Comparison of ENCODE assay signal across 19 cellular contexts in genomic region chr20:40757087-40757486, GRCh38.
A peak's percentile ranks its signal among the peaks of the same experiment; 100 is the strongest.
DNase-seq lines count a peak whose midpoint lies in the region; ATAC-seq and TF ChIP-seq lines count a peak whose summit lies in the region.
"Had no signal": no experiment of that assay in that cellular context is flagged by ENCODE, and none has a peak within 500 bp of the region (broad histone marks: within the 10 kb centered on the region; RNA-seq: fewer than 3 reads in every experiment).

No MANE protein-coding gene starts in this region.

- no peaks in the 10 kb centered on the region for H3K27me3 Mint-ChIP-seq in activated CD4-positive, alpha-beta T cell treated with anti-CD3 and anti-CD28 coated beads, Interleukin-2, amount 10 ng/mL, durations not matched to agents 24 days and 14 days
- H3K27me3 Mint-ChIP-seq in activated naive CD8-positive, alpha-beta T cell treated with anti-CD3 and anti-CD28 coated beads, Interleukin-2, amount 50 U/mL, for 24 hours: no peaks in the 10 kb centered on the region

- TF ChIP-seq CTCF in RWPE1 (conservative IDR thresholded peaks at IDR 0.05; ENCODE audit: low read depth): no peak

- peak overlapping the region; percentile 8 for H3K27ac Mint-ChIP-seq in activated CD4-positive, alpha-beta T cell treated with anti-CD3 and anti-CD28 coated beads, Interleukin-2, amount 10 ng/mL, durations not matched to agents 24 days and 14 days
- peak overlapping the region; percentile 71 for H3K27ac Mint-ChIP-seq in activated naive CD8-positive, alpha-beta T cell treated with anti-CD3 and anti-CD28 coated beads, Interleukin-2, amount 50 U/mL, for 24 hours
- H3K27ac Mint-ChIP-seq: H9 had no signal

- H3K4me1 Mint-ChIP-seq in activated CD4-positive, alpha-beta T cell treated with anti-CD3 and anti-CD28 coated beads, Interleukin-2, amount 10 ng/mL, durations not matched to agents 24 days and 14 days: peaks cover 25% of the 10 kb centered on the region
- peaks cover 23% of the 10 kb centered on the region for H3K4me1 Mint-ChIP-seq in activated naive CD8-positive, alpha-beta T cell treated with anti-CD3 and anti-CD28 coated beads, Interleukin-2, amount 50 U/mL, for 24 hours

- DNase-seq in activated CD4-positive, alpha-beta T cell treated with anti-CD3 and anti-CD28 coated beads, Interleukin-2, amount 10 ng/mL, durations not matched to agents 24 days and 14 days: peak; percentile 62
- DNase-seq in activated CD4-positive, alpha-beta T cell treated with anti-CD3 and anti-CD28 coated beads, Interleukin-2, amount 50 U/mL, for 48 hours: no peak
- DNase-seq in HT1080 (ENCODE audit: low read depth) (peak; percentile 79), kidney tubule cell (ENCODE audit: low spot score) (peak; percentile 12), GM19238 (ENCODE audit: insufficient read length, low spot score) (no peak), RWPE1 (ENCODE audit: low spot score) (no peak)
- DNase-seq in activated naive CD8-positive, alpha-beta T cell treated with anti-CD3 and anti-CD28 coated beads, Interleukin-2, amount 50 U/mL, for 24 hours: no peak
- DNase-seq: activated CD8-positive, alpha-beta memory T cell treated with anti-CD3 and anti-CD28 coated beads, Interleukin-2, amount 50 U/mL, for 48 hours; dorsolateral prefrontal cortex; H9; left ventricle myocardium inferior; NCI-H1105; psoas muscle had no signal

- intact Hi-C loops in activated CD4-positive, alpha-beta T cell treated with anti-CD3 and anti-CD28 coated beads, Interleukin-2, amount 10 ng/mL, durations not matched to agents 24 days and 14 days (cut with micrococcal nuclease): no loop called here

- H3K9me3 Mint-ChIP-seq in activated CD4-positive, alpha-beta T cell treated with anti-CD3 and anti-CD28 coated beads, Interleukin-2, amount 10 ng/mL, durations not matched to agents 24 days and 14 days: no peaks in the 10 kb centered on the region
- H3K9me3 Mint-ChIP-seq in activated naive CD8-positive, alpha-beta T cell treated with anti-CD3 and anti-CD28 coated beads, Interleukin-2, amount 50 U/mL, for 24 hours: no peaks in the 10 kb centered on the region
- H3K9me3 Mint-ChIP-seq: H9 had no signal

- POLR2A ChIA-PET in RWPE1 (lab: Yijun Ruan, JAX; ENCODE audit: low non-redundant PET): no interaction called here

- peaks cover 2% of the 10 kb centered on the region for H3K36me3 Mint-ChIP-seq in activated CD4-positive, alpha-beta T cell treated with anti-CD3 and anti-CD28 coated beads, Interleukin-2, amount 10 ng/mL, durations not matched to agents 24 days and 14 days (ENCODE audit: low read depth)
- no peaks in the 10 kb centered on the region for H3K36me3 Mint-ChIP-seq in activated naive CD8-positive, alpha-beta T cell treated with anti-CD3 and anti-CD28 coated beads, Interleukin-2, amount 50 U/mL, for 24 hours (ENCODE audit: low read depth)

- peak; percentile 60 for ATAC-seq in activated naive CD8-positive, alpha-beta T cell treated with anti-CD3 and anti-CD28 coated beads, Interleukin-2, amount 50 U/mL, for 24 hours
- no peak for ATAC-seq in HG03280 (IDR thresholded peaks at IDR 0.05; ENCODE audit: unreplicated experiment)
- ATAC-seq: A549, K562, psoas muscle had no signal

- CTCF ChIA-PET in RWPE1 (lab: Yijun Ruan, JAX): no interaction called here

- H3K4me3 Mint-ChIP-seq in activated CD4-positive, alpha-beta T cell treated with anti-CD3 and anti-CD28 coated beads, Interleukin-2, amount 10 ng/mL, durations not matched to agents 24 days and 14 days: no peak overlapping the region
- H3K4me3 Mint-ChIP-seq in activated naive CD8-positive, alpha-beta T cell treated with anti-CD3 and anti-CD28 coated beads, Interleukin-2, amount 50 U/mL, for 24 hours: no peak overlapping the region
- H3K4me3 Mint-ChIP-seq: H9 had no signal

- H3K27ac ChIP-seq in RWPE1: no peak overlapping the region
- H3K27ac ChIP-seq: A549, ascending aorta, dorsolateral prefrontal cortex, left ventricle myocardium inferior, psoas muscle, SK-N-MC, suprapubic skin had no signal

Comparison
In these comparisons a context has a peak if more than half of its experiments do, and no peak if none do; other contexts are left out.
1. DNase-seq: peak in activated CD4-positive, alpha-beta T cell treated with anti-CD3 and anti-CD28 coated beads, Interleukin-2, amount 10 ng/mL, durations not matched to agents 24 days and 14 days (single experiment), HT1080 (single experiment) and kidney tubule cell (single experiment); none in activated CD4-positive, alpha-beta T cell treated with anti-CD3 and anti-CD28 coated beads, Interleukin-2, amount 50 U/mL, for 48 hours (0 of 2), activated naive CD8-positive, alpha-beta T cell treated with anti-CD3 and anti-CD28 coated beads, Interleukin-2, amount 50 U/mL, for 24 hours (single experiment), GM19238 (single experiment) and RWPE1 (single experiment).